In genomic region chr18:73340135-73340934, GRCh38 we compare ENCODE assay signal across 11 cellular contexts.
DNase-seq lines count a peak whose midpoint lies in the region; FAIRE-seq and TF ChIP-seq lines count a peak whose summit lies in the region.
"Had no signal": no experiment of that assay in that cellular context is flagged by ENCODE, and none has a peak within 500 bp of the region (broad histone marks: within the 10 kb centered on the region; RNA-seq: fewer than 3 reads in every experiment).

No MANE protein-coding gene starts in this region.

- no peak for TF ChIP-seq EP300 in transverse colon (IDR thresholded peaks at IDR 0.05; ENCODE audit: low read depth)

- in situ Hi-C loops in transverse colon (cut with MboI; ENCODE audit: low pct_ligation_motif_present in 1 of 4, low pct_unique_long_range_greater_than_20kb in 1 of 4, low sequenced_read_pairs in 3 of 4), result no loop called here

- peak overlapping the region; percentile 76 for H2AFZ ChIP-seq in PC-9

- CTCF ChIA-PET in MCF 10A (lab: Yijun Ruan, JAX) (no interaction called here), PC-9 (lab: Charles Lee) (no interaction called here)

- H4K20me1 ChIP-seq in PC-9 (ENCODE audit: insufficient read depth), result no peaks in the 10 kb centered on the region

- H3K9me2 ChIP-seq in PC-9 (ENCODE audit: insufficient read depth), result no peaks in the 10 kb centered on the region; the same call in 1 of the 2 replicates

- H3K79me2 ChIP-seq in PC-9 (ENCODE audit: low read depth), result no peaks in the 10 kb centered on the region

- H3K27me3 Mint-ChIP-seq in MCF 10A (ENCODE audit: insufficient read depth, unreplicated experiment), result no peaks in the 10 kb centered on the region
- H3K27me3 Mint-ChIP-seq: IgD-negative memory B cell had no signal

- no peaks in the 10 kb centered on the region for H3K9me3 Mint-ChIP-seq in MCF 10A (ENCODE audit: unreplicated experiment)

- no peak overlapping the region for H3K4me3 ChIP-seq in breast epithelium
- H3K4me3 ChIP-seq in PC-9, result peak overlapping the region; percentile 51
- H3K4me3 ChIP-seq in lower leg skin (ENCODE audit: low read depth, poor library complexity, severe bottlenecking), result no peak overlapping the region
- H3K4me3 ChIP-seq in transverse colon, result no peak overlapping the region

- H3K36me3 ChIP-seq in breast epithelium, result no peaks in the 10 kb centered on the region
- no peaks in the 10 kb centered on the region for H3K36me3 ChIP-seq in PC-9 (ENCODE audit: low read depth)
- H3K36me3 ChIP-seq in transverse colon, result no peaks in the 10 kb centered on the region

- no peak overlapping the region for H3K27ac ChIP-seq in breast epithelium
- H3K27ac ChIP-seq in PC-9, result peak overlapping the region; percentile 82
- no peak overlapping the region for H3K27ac ChIP-seq in transverse colon

- H3K9me3 ChIP-seq in breast epithelium (no peaks in the 10 kb centered on the region), PC-9 (ENCODE audit: insufficient read depth, low read depth) (peaks cover 5% of the 10 kb centered on the region; the same call in 1 of the 2 replicates), transverse colon (no peaks in the 10 kb centered on the region)

- H3K27ac Mint-ChIP-seq in MCF 10A (ENCODE audit: low read depth, unreplicated experiment), result peak overlapping the region; percentile 46
- H3K27ac Mint-ChIP-seq: IgD-negative memory B cell had no signal

- peak; percentile 18 for DNase-seq in MCF 10A (ENCODE audit: unreplicated experiment)
- no peak for DNase-seq in breast epithelium (ENCODE audit: low spot score in 2 of 2)
- peak; percentile 4 to 93 for DNase-seq in PC-9
- DNase-seq in glomerular visceral epithelial cell (ENCODE audit: extremely low spot score), result peak; percentile 75
- peak; percentile 10 for DNase-seq in urothelium cell line (ENCODE audit: low spot score)
- DNase-seq in lower leg skin (ENCODE audit: low spot score in 2 of 2), result no peak
- DNase-seq in T1000 (lab: John Stamatoyannopoulos, UW), result no peak
- DNase-seq in transverse colon, result no peak
- DNase-seq: effector CD8-positive, alpha-beta T cell; stimulated activated CD4-positive, alpha-beta T cell treated with anti-CD3 and anti-CD28 coated beads, Interleukin-4, amount 100 ng/mL, for 4 hours had no signal

- intact Hi-C loops in MCF 10A (cut with micrococcal nuclease) (no loop called here), breast epithelium (cut with DNase I; ENCODE audit: low total_unique reads) (no loop called here), PC-9 (cut with micrococcal nuclease; ENCODE audit: unreplicated experiment) (no loop called here), lower leg skin (cut with DNase I; ENCODE audit: low total_unique reads) (no loop called here), transverse colon (cut with DNase I; ENCODE audit: low total_unique reads) (no loop called here)

- 69 to 71% methylated on average over 7 of the region's 7 CpGs for WGBS in lower leg skin, 2 donors
- 51 to 54% methylated on average over 4 to 7 of the region's 7 CpGs for WGBS in transverse colon (ENCODE audit: low coverage in 1 of 2), 2 donors

- TF ChIP-seq CTCF in MCF 10A (IDR thresholded peaks at IDR 0.05; ENCODE audit: unreplicated experiment) (no peak), breast epithelium (IDR thresholded peaks at IDR 0.05) (no peak), PC-9 (conservative IDR thresholded peaks at IDR 0.05) (no peak), lower leg skin (IDR thresholded peaks at IDR 0.05) (no peak), transverse colon (IDR thresholded peaks at IDR 0.05) (no peak)

- FAIRE-seq in urothelium cell line (lab: Jason Lieb, UNC), result no peak

- H3K4me1 Mint-ChIP-seq in MCF 10A (ENCODE audit: insufficient read depth, unreplicated experiment), result peaks cover 17% of the 10 kb centered on the region

- POLR2A ChIA-PET in MCF 10A (lab: Yijun Ruan, JAX), result no interaction called here
- POLR2A ChIA-PET in PC-9 (lab: Charles Lee; ENCODE audit: unreplicated experiment), result no interaction called here

- TF ChIP-seq POLR2A in breast epithelium (IDR thresholded peaks at IDR 0.05) (no peak), lower leg skin (IDR thresholded peaks at IDR 0.05) (no peak), transverse colon (IDR thresholded peaks at IDR 0.05) (no peak)

- H3K4me1 ChIP-seq in breast epithelium (no peaks in the 10 kb centered on the region), PC-9 (replicated peaks; ENCODE audit: insufficient read depth) (peaks cover 30% of the 10 kb centered on the region), transverse colon (no peaks in the 10 kb centered on the region)

- H3K4me3 Mint-ChIP-seq in MCF 10A (ENCODE audit: unreplicated experiment), result peak overlapping the region; percentile 10
- H3K4me3 Mint-ChIP-seq: IgD-negative memory B cell had no signal

- H3K27me3 ChIP-seq in breast epithelium (no peaks in the 10 kb centered on the region), PC-9 (ENCODE audit: insufficient read depth, low read depth) (no peaks in the 10 kb centered on the region), transverse colon (no peaks in the 10 kb centered on the region)

- H3K4me2 ChIP-seq in PC-9, result peak overlapping the region; percentile 81

- no peaks in the 10 kb centered on the region for H3K36me3 Mint-ChIP-seq in MCF 10A (ENCODE audit: insufficient read depth, unreplicated experiment)
- H3K36me3 Mint-ChIP-seq: IgD-negative memory B cell had no signal

- H3F3A ChIP-seq in PC-9 (ENCODE audit: insufficient read depth, low read depth), result peaks cover 15% of the 10 kb centered on the region

- no TSS peak for BruUV-seq in MCF 10A (replicated peaks; lab: Mats Ljungman, UMichigan)
- no TSS peak for BruUV-seq in PC-9 (replicated peaks; lab: Mats Ljungman, UMichigan)

Comparison
In these comparisons a context has a peak if more than half of its experiments do, and no peak if none do; other contexts are left out.
1. DNase-seq: peak in MCF 10A (single experiment), PC-9 (2 of 2), glomerular visceral epithelial cell (single experiment) and urothelium cell line (single experiment); none in breast epithelium (0 of 2), lower leg skin (0 of 2), T1000 (single experiment) and transverse colon (single experiment).